In genomic region chr19:12064266-12065099, GRCh38 we compare ENCODE assay signal across 1 cellular context.
TF ChIP-seq lines count a peak whose summit lies in the region.

Gene ZNF844 (plus strand): TSS chr19:12064731. CDS start chr19:12064874, 143 bp downstream.

TF ChIP-seq in WTC11, 78 proteins besides CTCF, POLR2A, EP300 and RAD21 (continued from another document):
- TF ChIP-seq USF2 (CRISPR knock-in tag; IDR thresholded peaks at IDR 0.05): peak; percentile 59
- peak; percentile 81 for TF ChIP-seq NFYB (CRISPR knock-in tag; conservative IDR thresholded peaks at IDR 0.05; ENCODE audit: low read depth)
- no peak for TF ChIP-seq GABPB1 (CRISPR knock-in tag; IDR thresholded peaks at IDR 0.05)
- no peak for TF ChIP-seq STAT6 (CRISPR knock-in tag; conservative IDR thresholded peaks at IDR 0.05; ENCODE audit: low read depth)
- TF ChIP-seq ETV6 (CRISPR knock-in tag; IDR thresholded peaks at IDR 0.05): peak; percentile 86
- TF ChIP-seq ZMAT4 (CRISPR knock-in tag; IDR thresholded peaks at IDR 0.05): no peak
- TF ChIP-seq ARID4B (CRISPR knock-in tag; IDR thresholded peaks at IDR 0.05; ENCODE audit: borderline replicate concordance): peak; percentile 61; the same call in 1 of the 2 replicates
- TF ChIP-seq ZNF532 (CRISPR knock-in tag; IDR thresholded peaks at IDR 0.05; ENCODE audit: borderline replicate concordance): no peak
- no peak for TF ChIP-seq ZNF317 (CRISPR knock-in tag; IDR thresholded peaks at IDR 0.05; ENCODE audit: borderline replicate concordance, low read depth)
- peak; percentile 58; the same call in 1 of the 2 replicates for TF ChIP-seq USF1 (CRISPR knock-in tag; IDR thresholded peaks at IDR 0.05)
